In genomic region chr13:43023244-43023931, GRCh38 we compare ENCODE assay signal across 8 cellular contexts. TPM values are rescaled to one million over a fixed set of nuclear protein-coding genes. Genes with fewer than 3 reads are reported as not detected.
DNase-seq lines count a peak whose midpoint lies in the region; ATAC-seq and TF ChIP-seq lines count a peak whose summit lies in the region.

DNAJC15 (plus strand) TSS chr13:43023586; CDS start chr13:43023627, 41 bp downstream.

- no peaks in the 10 kb centered on the region for H3K36me3 ChIP-seq in fibroblast of lung (ENCODE audit: control insufficient read depth, insufficient read depth, low read length)

- peak within 1 kb of the TSS; percentile 66 to 94 (median 78) for H3K4me3 ChIP-seq in fibroblast of lung (replicated peaks in 1 of 4; ENCODE audit: control extremely low read depth in 1 of 4, insufficient read depth in 1 of 4, low read depth in 3 of 4, low read length in 4 of 4)

- no peaks in the 10 kb centered on the region for H3K27me3 Mint-ChIP-seq in naive B cell

- H3K27me3 ChIP-seq in fibroblast of lung (ENCODE audit: control insufficient read depth, insufficient read depth, low read length): no peaks in the 10 kb centered on the region

- peak within 1 kb of the TSS; percentile 74 to 99 (median 97) for H3K27ac Mint-ChIP-seq in naive B cell
- peak within 1 kb of the TSS; percentile 91 for H3K27ac Mint-ChIP-seq in stimulated activated effector memory CD8-positive, alpha-beta T cell treated with anti-CD3 and anti-CD28 coated beads, Interleukin-12 subunit alpha, Interleukin-12 subunit beta, amount 100 ng/mL, for 72 hours

- H2AFZ ChIP-seq in fibroblast of lung (ENCODE audit: low read length): peak within 1 kb of the TSS; percentile 92

- no peaks in the 10 kb centered on the region for H3K4me1 ChIP-seq in fibroblast of lung (ENCODE audit: control insufficient read depth, extremely low read depth, insufficient read depth, low read length)

- no peaks in the 10 kb centered on the region for H4K20me1 ChIP-seq in fibroblast of lung (ENCODE audit: control insufficient read depth, extremely low read depth, insufficient read depth, low read length)

- no peaks in the 10 kb centered on the region for H3K9me3 Mint-ChIP-seq in naive B cell
- H3K9me3 Mint-ChIP-seq in stimulated activated effector memory CD8-positive, alpha-beta T cell treated with anti-CD3 and anti-CD28 coated beads, Interleukin-12 subunit alpha, Interleukin-12 subunit beta, amount 100 ng/mL, for 72 hours: no peaks in the 10 kb centered on the region

- peak within 1 kb of the TSS; percentile 75 for H3K9ac ChIP-seq in fibroblast of lung (ENCODE audit: insufficient read depth, low read length)

- H3K4me3 Mint-ChIP-seq in naive B cell: peak within 1 kb of the TSS; percentile 88 to 99 (median 97)
- peak within 1 kb of the TSS; percentile 84 for H3K4me3 Mint-ChIP-seq in stimulated activated effector memory CD8-positive, alpha-beta T cell treated with anti-CD3 and anti-CD28 coated beads, Interleukin-12 subunit alpha, Interleukin-12 subunit beta, amount 100 ng/mL, for 72 hours

- no peaks in the 10 kb centered on the region for H3K9me3 ChIP-seq in fibroblast of lung (ENCODE audit: control insufficient read depth, insufficient read depth, low read depth, low read length)

- peak; percentile 66 for ATAC-seq in GM18861 (IDR thresholded peaks at IDR 0.05; ENCODE audit: unreplicated experiment)
- ATAC-seq in HG03060 (IDR thresholded peaks at IDR 0.05; ENCODE audit: low read depth, unreplicated experiment): peak; percentile 68
- ATAC-seq in naive B cell (ENCODE audit: low read depth in 2 of 2): peak; percentile 87 to 88
- peak; percentile 96 for ATAC-seq in stimulated activated effector memory CD8-positive, alpha-beta T cell treated with anti-CD3 and anti-CD28 coated beads, Interleukin-12 subunit alpha, Interleukin-12 subunit beta, amount 100 ng/mL, for 72 hours

- peak; percentile 4 to 20 for TF ChIP-seq CTCF in fibroblast of lung (conservative IDR thresholded peaks at IDR 0.05 in 1 of 2, IDR thresholded peaks at IDR 0.05 in 1 of 2; ENCODE audit: low read depth in 1 of 2, low read length in 2 of 2)

- H3K79me2 ChIP-seq in fibroblast of lung (ENCODE audit: control insufficient read depth, insufficient read depth, low read length): peaks cover 16% of the 10 kb centered on the region

- peak within 1 kb of the TSS; percentile 71 for H3K4me2 ChIP-seq in fibroblast of lung (ENCODE audit: extremely low read depth, insufficient read depth, low read length)

- peak within 1 kb of the TSS; percentile 83 for H3K27ac ChIP-seq in fibroblast of lung (ENCODE audit: insufficient read depth, low read length)

- H3K4me1 Mint-ChIP-seq in naive B cell: peaks cover 24 to 49% (median 30%) of the 10 kb centered on the region in 3 donors
- peaks cover 10% of the 10 kb centered on the region for H3K4me1 Mint-ChIP-seq in stimulated activated effector memory CD8-positive, alpha-beta T cell treated with anti-CD3 and anti-CD28 coated beads, Interleukin-12 subunit alpha, Interleukin-12 subunit beta, amount 100 ng/mL, for 72 hours

- peak; percentile 68 for DNase-seq in NOMO-1 treated with dmso at 0.1 percent for 144 hours (lab: John Stamatoyannopoulos, UW; ENCODE audit: unreplicated experiment)
- peak; percentile 66 for DNase-seq in activated T-helper 1 cell treated with Interleukin-2 at 50 U/mL for 16 hours (ENCODE audit: low read depth)
- peak; percentile 83 to 89 for DNase-seq in fibroblast of lung (ENCODE audit: low read depth in 2 of 2)
- peak; percentile 78 for DNase-seq in naive B cell
- DNase-seq in stimulated activated effector memory CD8-positive, alpha-beta T cell treated with anti-CD3 and anti-CD28 coated beads, Interleukin-12 subunit alpha, Interleukin-12 subunit beta, amount 100 ng/mL, for 72 hours (ENCODE audit: low spot score in 2 of 2): peak; percentile 53 to 85
- DNase-seq in GDM1 (lab: John Stamatoyannopoulos, UW): no peak

- H3K36me3 Mint-ChIP-seq in naive B cell: peaks cover 6% of the 10 kb centered on the region in 2 donors
- no peaks in the 10 kb centered on the region for H3K36me3 Mint-ChIP-seq in stimulated activated effector memory CD8-positive, alpha-beta T cell treated with anti-CD3 and anti-CD28 coated beads, Interleukin-12 subunit alpha, Interleukin-12 subunit beta, amount 100 ng/mL, for 72 hours

RNA-seq across cellular contexts. Expression of gene DNAJC15, which starts in this region (rescaled TPM):
- total RNA-seq in fibroblast of lung: 6.2 and 18.5 TPM in 2 replicates
- polyA plus RNA-seq in fibroblast of lung: 33.6 and 34.6 TPM in 2 replicates
- polyA plus RNA-seq in fibroblast of lung (2012): 27.0 and 30.3 TPM in 2 replicates
- 15.3 and 21.2 TPM in 2 replicates for polyA minus RNA-seq in fibroblast of lung (ENCODE audit: low replicate concordance)
- 10 to 100 TPM; 17.0 to 46.1 (median 32.9) TPM for polyA plus RNA-seq in naive B cell (ENCODE audit: low read depth in 6 of 6)
